Comparison of ENCODE assay signal across 1 cellular context in the genomic region with DNA sequence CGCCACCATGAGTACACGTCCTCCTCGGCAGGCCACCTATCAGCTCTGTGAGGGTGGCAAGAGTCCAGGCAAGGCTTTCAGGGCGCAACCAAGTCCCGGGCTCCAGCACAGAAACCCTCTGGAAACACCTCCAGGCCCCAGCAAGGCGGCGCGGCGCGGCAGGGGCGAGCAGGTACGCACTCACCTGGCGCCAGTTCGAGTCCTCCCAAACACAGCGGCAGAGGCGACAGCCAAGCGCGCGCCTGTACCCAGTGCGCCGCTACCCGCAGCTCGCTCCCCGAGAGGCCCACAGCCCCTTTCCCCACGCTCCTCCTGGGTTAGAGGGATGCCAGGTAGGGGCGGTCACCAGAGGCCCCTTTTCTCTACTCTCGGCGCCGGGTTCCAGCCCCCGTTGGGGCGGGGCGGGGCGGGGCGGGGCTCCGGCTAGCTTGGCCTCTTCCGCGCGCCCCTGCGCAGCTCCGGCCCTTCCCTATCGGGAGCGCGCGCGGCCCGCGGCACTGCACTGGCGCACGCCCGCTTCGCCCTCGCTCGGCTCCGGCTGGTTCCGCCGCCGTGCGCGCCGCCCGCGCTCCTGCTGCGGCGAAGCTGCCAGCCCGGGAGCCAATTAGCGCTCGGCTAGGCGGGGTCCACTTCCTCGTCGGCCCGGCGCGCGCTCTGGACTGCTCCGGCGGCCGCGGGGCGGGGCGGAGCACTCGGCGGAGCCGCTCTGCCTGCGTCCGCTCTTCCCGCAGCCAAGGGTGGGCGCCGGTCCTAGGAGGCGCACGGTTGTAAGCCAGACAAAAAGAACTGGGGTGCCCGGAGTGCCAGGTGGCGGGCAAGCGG.
TF ChIP-seq lines count a peak whose summit lies in the region.

A gene (minus strand): TSS at position 332 of the 822 bp plus-strand sequence. CDS start 5,040 bp downstream, outside the sequence.
A gene with protein sequence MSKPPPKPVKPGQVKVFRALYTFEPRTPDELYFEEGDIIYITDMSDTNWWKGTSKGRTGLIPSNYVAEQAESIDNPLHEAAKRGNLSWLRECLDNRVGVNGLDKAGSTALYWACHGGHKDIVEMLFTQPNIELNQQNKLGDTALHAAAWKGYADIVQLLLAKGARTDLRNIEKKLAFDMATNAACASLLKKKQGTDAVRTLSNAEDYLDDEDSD (plus strand): TSS at position 691 of the 822 bp plus-strand sequence. CDS start 179 bp downstream, outside the sequence.

TF ChIP-seq in GM23338, 12 proteins besides CTCF, POLR2A, EP300 and RAD21 (continued from another document):
- TF ChIP-seq, protein P1, sequence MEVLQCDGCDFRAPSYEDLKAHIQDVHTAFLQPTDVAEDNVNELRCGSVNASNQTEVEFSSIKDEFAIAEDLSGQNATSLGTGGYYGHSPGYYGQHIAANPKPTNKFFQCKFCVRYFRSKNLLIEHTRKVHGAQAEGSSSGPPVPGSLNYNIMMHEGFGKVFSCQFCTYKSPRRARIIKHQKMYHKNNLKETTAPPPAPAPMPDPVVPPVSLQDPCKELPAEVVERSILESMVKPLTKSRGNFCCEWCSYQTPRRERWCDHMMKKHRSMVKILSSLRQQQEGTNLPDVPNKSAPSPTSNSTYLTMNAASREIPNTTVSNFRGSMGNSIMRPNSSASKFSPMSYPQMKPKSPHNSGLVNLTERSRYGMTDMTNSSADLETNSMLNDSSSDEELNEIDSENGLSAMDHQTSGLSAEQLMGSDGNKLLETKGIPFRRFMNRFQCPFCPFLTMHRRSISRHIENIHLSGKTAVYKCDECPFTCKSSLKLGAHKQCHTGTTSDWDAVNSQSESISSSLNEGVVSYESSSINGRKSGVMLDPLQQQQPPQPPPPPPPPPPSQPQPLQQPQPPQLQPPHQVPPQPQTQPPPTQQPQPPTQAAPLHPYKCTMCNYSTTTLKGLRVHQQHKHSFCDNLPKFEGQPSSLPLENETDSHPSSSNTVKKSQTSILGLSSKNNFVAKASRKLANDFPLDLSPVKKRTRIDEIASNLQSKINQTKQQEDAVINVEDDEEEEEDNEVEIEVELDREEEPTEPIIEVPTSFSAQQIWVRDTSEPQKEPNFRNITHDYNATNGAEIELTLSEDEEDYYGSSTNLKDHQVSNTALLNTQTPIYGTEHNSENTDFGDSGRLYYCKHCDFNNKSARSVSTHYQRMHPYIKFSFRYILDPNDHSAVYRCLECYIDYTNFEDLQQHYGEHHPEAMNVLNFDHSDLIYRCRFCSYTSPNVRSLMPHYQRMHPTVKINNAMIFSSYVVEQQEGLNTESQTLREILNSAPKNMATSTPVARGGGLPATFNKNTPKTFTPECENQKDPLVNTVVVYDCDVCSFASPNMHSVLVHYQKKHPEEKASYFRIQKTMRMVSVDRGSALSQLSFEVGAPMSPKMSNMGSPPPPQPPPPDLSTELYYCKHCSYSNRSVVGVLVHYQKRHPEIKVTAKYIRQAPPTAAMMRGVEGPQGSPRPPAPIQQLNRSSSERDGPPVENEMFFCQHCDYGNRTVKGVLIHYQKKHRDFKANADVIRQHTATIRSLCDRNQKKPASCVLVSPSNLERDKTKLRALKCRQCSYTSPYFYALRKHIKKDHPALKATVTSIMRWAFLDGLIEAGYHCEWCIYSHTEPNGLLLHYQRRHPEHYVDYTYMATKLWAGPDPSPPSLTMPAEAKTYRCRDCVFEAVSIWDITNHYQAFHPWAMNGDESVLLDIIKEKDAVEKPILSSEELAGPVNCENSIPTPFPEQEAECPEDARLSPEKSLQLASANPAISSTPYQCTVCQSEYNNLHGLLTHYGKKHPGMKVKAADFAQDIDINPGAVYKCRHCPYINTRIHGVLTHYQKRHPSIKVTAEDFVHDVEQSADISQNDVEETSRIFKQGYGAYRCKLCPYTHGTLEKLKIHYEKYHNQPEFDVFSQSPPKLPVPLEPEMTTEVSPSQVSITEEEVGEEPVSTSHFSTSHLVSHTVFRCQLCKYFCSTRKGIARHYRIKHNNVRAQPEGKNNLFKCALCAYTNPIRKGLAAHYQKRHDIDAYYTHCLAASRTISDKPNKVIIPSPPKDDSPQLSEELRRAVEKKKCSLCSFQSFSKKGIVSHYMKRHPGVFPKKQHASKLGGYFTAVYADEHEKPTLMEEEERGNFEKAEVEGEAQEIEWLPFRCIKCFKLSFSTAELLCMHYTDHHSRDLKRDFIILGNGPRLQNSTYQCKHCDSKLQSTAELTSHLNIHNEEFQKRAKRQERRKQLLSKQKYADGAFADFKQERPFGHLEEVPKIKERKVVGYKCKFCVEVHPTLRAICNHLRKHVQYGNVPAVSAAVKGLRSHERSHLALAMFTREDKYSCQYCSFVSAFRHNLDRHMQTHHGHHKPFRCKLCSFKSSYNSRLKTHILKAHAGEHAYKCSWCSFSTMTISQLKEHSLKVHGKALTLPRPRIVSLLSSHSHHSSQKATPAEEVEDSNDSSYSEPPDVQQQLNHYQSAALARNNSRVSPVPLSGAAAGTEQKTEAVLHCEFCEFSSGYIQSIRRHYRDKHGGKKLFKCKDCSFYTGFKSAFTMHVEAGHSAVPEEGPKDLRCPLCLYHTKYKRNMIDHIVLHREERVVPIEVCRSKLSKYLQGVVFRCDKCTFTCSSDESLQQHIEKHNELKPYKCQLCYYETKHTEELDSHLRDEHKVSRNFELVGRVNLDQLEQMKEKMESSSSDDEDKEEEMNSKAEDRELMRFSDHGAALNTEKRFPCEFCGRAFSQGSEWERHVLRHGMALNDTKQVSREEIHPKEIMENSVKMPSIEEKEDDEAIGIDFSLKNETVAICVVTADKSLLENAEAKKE (CRISPR knock-in tag; IDR thresholded peaks at IDR 0.05): no peak
TF ChIP-seq in GM23338: peak in this region for 2.
